ENCODE assay signal across 11 cellular contexts in the genomic region with DNA sequence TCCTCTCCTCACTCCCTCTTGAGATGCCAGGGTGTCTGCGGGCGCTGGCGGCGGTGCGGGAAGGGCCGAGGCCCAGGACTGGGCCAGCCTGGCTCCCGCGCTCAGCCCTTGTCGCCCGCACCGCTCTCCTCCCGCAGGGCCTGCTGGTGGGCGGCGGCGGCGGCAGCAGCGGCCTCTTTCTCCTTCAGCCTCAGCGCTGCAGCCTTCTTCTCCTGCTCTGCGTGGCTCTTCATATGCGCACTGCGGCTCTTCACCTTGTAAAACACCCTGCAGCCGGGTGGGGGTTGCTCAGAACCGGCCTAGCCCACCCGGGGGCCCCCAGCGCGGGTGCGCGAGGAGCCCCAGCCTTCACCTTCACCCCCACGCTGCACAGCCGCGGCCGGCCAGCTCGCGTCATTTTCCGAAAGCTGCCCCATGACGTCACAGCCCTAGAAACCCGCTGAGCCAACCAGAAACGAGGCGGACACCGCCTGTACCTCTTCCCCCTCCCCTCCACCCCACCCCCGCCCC. TPM values are rescaled to one million over a fixed set of nuclear protein-coding genes. Genes with fewer than 3 reads are reported as not detected.
DNase-seq lines count a peak whose midpoint lies in the region; ATAC-seq and TF ChIP-seq lines count a peak whose summit lies in the region.
"Had no signal": no experiment of that assay in that cellular context is flagged by ENCODE, and none has a peak within 500 bp of the region (broad histone marks: within the 10 kb centered on the region; RNA-seq: fewer than 3 reads in every experiment).

No MANE protein-coding gene starts in this region.

- intact Hi-C loops in head of caudate nucleus (cut with DNase I) = no loop called here
- intact Hi-C loops in naive thymus-derived CD4-positive, alpha-beta T cell (cut with micrococcal nuclease) = loop anchor here (10.0 kb wide), 3 partner anchors 154 to 664 kb away; partner anchors contain the start of genes ACOT2 (in 1 of the 2), RBM25 (in 1 of the 2) and RIOX1 (in 1 of the 2)

- H3K79me2 ChIP-seq in neural cell (replicated peaks; ENCODE audit: insufficient read depth, low read length) = peaks cover 29% of the 10 kb centered on the region

- peak overlapping the region in 1 of 2 donors; percentile 50 for H3K27ac Mint-ChIP-seq in stimulated activated naive CD8-positive, alpha-beta T cell treated with anti-CD3 and anti-CD28 coated beads, Interleukin-15, amount 100 ng/mL, for 72 hours
- H3K27ac Mint-ChIP-seq in naive thymus-derived CD4-positive, alpha-beta T cell = no peak overlapping the region

- H3K4me3 ChIP-seq in neural cell (ENCODE audit: low read length) (peak overlapping the region; percentile 84), tibial nerve (peak overlapping the region in 3 of 4 donors; percentile 12 to 23 (median 13))
- no peak overlapping the region for H3K4me3 ChIP-seq in naive thymus-derived CD4-positive, alpha-beta T cell (ENCODE audit: low read length)

- H3K4me1 Mint-ChIP-seq in stimulated activated naive CD8-positive, alpha-beta T cell treated with anti-CD3 and anti-CD28 coated beads, Interleukin-15, amount 100 ng/mL, for 72 hours = peaks cover 17% of the 10 kb centered on the region
- peaks cover 0 to 19% (median 4%) of the 10 kb centered on the region in 7 donors for H3K4me1 Mint-ChIP-seq in naive thymus-derived CD4-positive, alpha-beta T cell

- peaks cover 15 to 32% (median 19%) of the 10 kb centered on the region in 5 donors for H3K36me3 Mint-ChIP-seq in naive thymus-derived CD4-positive, alpha-beta T cell

- H3K9me3 Mint-ChIP-seq in stimulated activated naive CD8-positive, alpha-beta T cell treated with anti-CD3 and anti-CD28 coated beads, Interleukin-15, amount 100 ng/mL, for 72 hours = no peaks in the 10 kb centered on the region
- H3K9me3 Mint-ChIP-seq in naive thymus-derived CD4-positive, alpha-beta T cell = no peaks in the 10 kb centered on the region

- no peak for ATAC-seq in stimulated activated naive CD8-positive, alpha-beta T cell treated with anti-CD3 and anti-CD28 coated beads, Interleukin-15, amount 100 ng/mL, for 72 hours
- ATAC-seq in naive thymus-derived CD4-positive, alpha-beta T cell = no peak
- ATAC-seq in HG02610 (IDR thresholded peaks at IDR 0.05; ENCODE audit: unreplicated experiment) = no peak
- ATAC-seq: foreskin keratinocyte, Panc1 had no signal

- H4K20me1 ChIP-seq in neural cell (ENCODE audit: insufficient read depth) = no peaks in the 10 kb centered on the region

- TF ChIP-seq POLR2A in tibial nerve (IDR thresholded peaks at IDR 0.05) = no peak

- CTCF ChIA-PET in naive thymus-derived CD4-positive, alpha-beta T cell (lab: Charles Lee) = no interaction called here

- 39 to 48% methylated on average over 28 to 40 of the region's 41 CpGs for WGBS in tibial nerve, 2 donors

- H3K27me3 ChIP-seq in neural cell (ENCODE audit: insufficient read depth, low read depth, low read length) (no peaks in the 10 kb centered on the region), tibial nerve (no peaks in the 10 kb centered on the region)
- H3K27me3 ChIP-seq in naive thymus-derived CD4-positive, alpha-beta T cell (ENCODE audit: control insufficient read depth in 2 of 2, insufficient read depth in 2 of 2, low read length in 2 of 2) = no peaks in the 10 kb centered on the region
- H3K27me3 ChIP-seq: foreskin keratinocyte had no signal

- H3K36me3 ChIP-seq in neural cell (ENCODE audit: insufficient read depth, low read length) (no peaks in the 10 kb centered on the region), tibial nerve (peaks cover 0 to 75% (median 17%) of the 10 kb centered on the region in 3 donors)
- H3K36me3 ChIP-seq in naive thymus-derived CD4-positive, alpha-beta T cell (ENCODE audit: control insufficient read depth in 2 of 3, insufficient read depth in 3 of 3, low read length in 3 of 3) = peaks cover 15 to 74% (median 23%) of the 10 kb centered on the region in 3 experiments

- H3K27ac ChIP-seq in neural cell (ENCODE audit: low read length) = peak overlapping the region; percentile 89
- peak overlapping the region; percentile 71 to 88 (median 80) for H3K27ac ChIP-seq in tibial nerve
- no peak overlapping the region for H3K27ac ChIP-seq in naive thymus-derived CD4-positive, alpha-beta T cell (ENCODE audit: low read depth, low read length)
- H3K27ac ChIP-seq: foreskin keratinocyte had no signal

- H3K9ac ChIP-seq in neural cell (ENCODE audit: low read length) = peak overlapping the region; percentile 95

- H3K27me3 Mint-ChIP-seq in stimulated activated naive CD8-positive, alpha-beta T cell treated with anti-CD3 and anti-CD28 coated beads, Interleukin-15, amount 100 ng/mL, for 72 hours = no peaks in the 10 kb centered on the region
- no peaks in the 10 kb centered on the region for H3K27me3 Mint-ChIP-seq in naive thymus-derived CD4-positive, alpha-beta T cell

- DNase-seq in activated effector memory CD4-positive, alpha-beta T cell treated with anti-CD3 and anti-CD28 coated beads, Interleukin-2, amount 50 U/mL, for 16 hours = peak; percentile 50
- DNase-seq in activated effector memory CD4-positive, alpha-beta T cell treated with Interleukin-2 at 50 U/mL for 16 hours = no peak
- DNase-seq in head of caudate nucleus = peak in 38 of 42 donors; percentile 46 to 86 (median 70)
- no peak for DNase-seq in tibial nerve (ENCODE audit: low spot score in 2 of 2)
- DNase-seq in stimulated activated naive CD8-positive, alpha-beta T cell treated with anti-CD3 and anti-CD28 coated beads, Interleukin-15, amount 100 ng/mL, for 72 hours = no peak
- DNase-seq in naive thymus-derived CD4-positive, alpha-beta T cell = no peak
- DNase-seq: foreskin keratinocyte, NCI-H2081 had no signal

- H3K9me3 ChIP-seq in neural cell (ENCODE audit: low read length) = no peaks in the 10 kb centered on the region
- H3K9me3 ChIP-seq in tibial nerve = no peaks in the 10 kb centered on the region
- no peaks in the 10 kb centered on the region for H3K9me3 ChIP-seq in naive thymus-derived CD4-positive, alpha-beta T cell (ENCODE audit: control insufficient read depth in 2 of 3, low read length in 3 of 3)

- H3K4me3 Mint-ChIP-seq in stimulated activated naive CD8-positive, alpha-beta T cell treated with anti-CD3 and anti-CD28 coated beads, Interleukin-15, amount 100 ng/mL, for 72 hours = no peak overlapping the region
- H3K4me3 Mint-ChIP-seq in naive thymus-derived CD4-positive, alpha-beta T cell = no peak overlapping the region

- peak overlapping the region; percentile 65 for H2AFZ ChIP-seq in neural cell (ENCODE audit: low read depth, low read length)

- H3K9me2 ChIP-seq in neural cell (ENCODE audit: insufficient read depth, low read length) = no peaks in the 10 kb centered on the region

- no peak for TF ChIP-seq CTCF in neural cell (IDR thresholded peaks at IDR 0.05; ENCODE audit: poor library complexity, severe bottlenecking)
- TF ChIP-seq CTCF in tibial nerve (IDR thresholded peaks at IDR 0.05) = no peak

- H3K4me1 ChIP-seq in tibial nerve = peaks cover 0 to 61% (median 39%) of the 10 kb centered on the region in 4 donors
- H3K4me1 ChIP-seq in naive thymus-derived CD4-positive, alpha-beta T cell (ENCODE audit: control insufficient read depth in 2 of 2, insufficient read depth in 2 of 2, low read length in 2 of 2) = peaks cover 3 to 5% of the 10 kb centered on the region in 2 donors

- H3F3A ChIP-seq in neural cell (ENCODE audit: insufficient read depth, low read length, poor library complexity, severe bottlenecking) = no peaks in the 10 kb centered on the region

- H3K4me2 ChIP-seq in neural cell (ENCODE audit: low read length) = peak overlapping the region; percentile 98

- TF ChIP-seq EP300 in neural cell (conservative IDR thresholded peaks at IDR 0.05; ENCODE audit: poor library complexity, severe bottlenecking) = peak; percentile 88
- TF ChIP-seq EP300 in tibial nerve (IDR thresholded peaks at IDR 0.05) = no peak

- TF ChIP-seq RAD21 in neural cell (conservative IDR thresholded peaks at IDR 0.05) = no peak

- POLR2A ChIA-PET in naive thymus-derived CD4-positive, alpha-beta T cell (lab: Charles Lee) = no interaction called here

TF ChIP-seq in neural cell, 6 proteins besides CTCF, POLR2A, EP300 and RAD21:
- TF ChIP-seq MXI1 (conservative IDR thresholded peaks at IDR 0.05; ENCODE audit: poor library complexity, severe bottlenecking) (peak; percentile 48), SMC3 (conservative IDR thresholded peaks at IDR 0.05; ENCODE audit: poor library complexity) (no peak), POLR2AphosphoS5 (IDR thresholded peaks at IDR 0.05) (peak; percentile 90), TAF1 (IDR thresholded peaks at IDR 0.05; ENCODE audit: low read depth) (peak; percentile 51)

RNA-seq across cellular contexts. Expression of gene PNMA1, which starts 4.6 kb away (rescaled TPM):
- 191 and 205 TPM in 2 replicates for polyA plus RNA-seq in neural cell
- polyA minus RNA-seq in neural cell = 189 and 190 TPM in 2 replicates
- total RNA-seq in tibial nerve = 10 to 100 TPM; 21.2 to 43.5 (median 34.2) TPM
- total RNA-seq in naive thymus-derived CD4-positive, alpha-beta T cell = 10 to 100 TPM; 21.6 to 40.4 (median 37.1) TPM
- polyA plus RNA-seq in naive thymus-derived CD4-positive, alpha-beta T cell = 10 to 100 TPM; 43.5 to 44.0 TPM

Comparison
In these comparisons a context has a peak if more than half of its experiments do, and no peak if none do; other contexts are left out.
1. DNase-seq: peak in activated effector memory CD4-positive, alpha-beta T cell treated with anti-CD3 and anti-CD28 coated beads, Interleukin-2, amount 50 U/mL, for 16 hours (single experiment) and head of caudate nucleus (38 of 42); none in activated effector memory CD4-positive, alpha-beta T cell treated with Interleukin-2 at 50 U/mL for 16 hours (single experiment), tibial nerve (0 of 2), stimulated activated naive CD8-positive, alpha-beta T cell treated with anti-CD3 and anti-CD28 coated beads, Interleukin-15, amount 100 ng/mL, for 72 hours (0 of 2) and naive thymus-derived CD4-positive, alpha-beta T cell (0 of 9).